1 cellular context compared by ENCODE assay signal in genomic region chr12:47783024-47783755, GRCh38.
TF ChIP-seq lines count a peak whose summit lies in the region.

No MANE protein-coding gene starts in this region.

TF ChIP-seq in IMR-90, 13 proteins besides CTCF, POLR2A, EP300 and RAD21:
- TF ChIP-seq ELK1 (IDR thresholded peaks at IDR 0.05; ENCODE audit: borderline replicate concordance, low read depth, low read length) (no peak), RCOR1 (IDR thresholded peaks at IDR 0.05; ENCODE audit: insufficient replicate concordance, low read length) (no peak), MXI1 (IDR thresholded peaks at IDR 0.05; ENCODE audit: borderline replicate concordance, low read depth, low read length) (no peak), NFE2L2 (IDR thresholded peaks at IDR 0.05; ENCODE audit: low read depth, low read length) (no peak), SMC3 (IDR thresholded peaks at IDR 0.05; ENCODE audit: low read depth, low read length) (no peak), MAFK (IDR thresholded peaks at IDR 0.05; ENCODE audit: low read depth, low read length) (no peak), MAZ (IDR thresholded peaks at IDR 0.05; ENCODE audit: borderline replicate concordance, low read depth, low read length) (no peak)
